ENCODE assay signal across 27 cellular contexts in the genomic region with DNA sequence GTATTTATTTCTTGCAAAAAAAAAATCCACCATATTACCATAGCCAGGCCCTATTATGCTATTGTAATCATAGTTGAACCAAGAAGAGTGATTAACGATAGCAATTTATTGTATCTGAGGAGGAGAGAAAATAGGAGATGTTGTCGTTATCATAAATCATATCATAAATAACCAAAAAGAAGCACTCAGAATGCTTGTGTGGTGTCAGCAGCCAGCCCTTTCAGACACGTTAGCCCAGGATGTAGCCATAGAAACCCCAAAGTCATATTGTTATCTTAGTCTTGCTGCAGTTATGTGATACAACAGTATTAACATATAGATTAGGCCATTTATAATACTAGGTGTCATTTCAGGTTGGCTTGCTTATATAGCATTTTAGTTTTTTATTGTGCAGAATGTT.
"Had no signal": no experiment of that assay in that cellular context is flagged by ENCODE, and none has a peak within 500 bp of the region (broad histone marks: within the 10 kb centered on the region; RNA-seq: fewer than 3 reads in every experiment).

No MANE protein-coding gene starts in this region.

- H3K36me3 ChIP-seq: esophagus muscularis mucosa, gastroesophageal sphincter, heart left ventricle, ovary, sigmoid colon, stomach, thyroid gland had no signal

- H3K9me3 ChIP-seq: gastroesophageal sphincter, mucosa of descending colon, ovary, psoas muscle, sigmoid colon, stomach, thyroid gland had no signal

- H3K27me3 ChIP-seq: dorsolateral prefrontal cortex, esophagus muscularis mucosa, foreskin keratinocyte, gastroesophageal sphincter, heart left ventricle, hepatocyte, ovary, sigmoid colon, stomach, thyroid gland had no signal

- DNase-seq: dorsolateral prefrontal cortex; effector CD4-positive, alpha-beta T cell; endodermal cell; heart left ventricle; kidney; mucosa of descending colon; naive B cell; nephron progenitor cell; occipital lobe; ovary; posterior cingulate gyrus; psoas muscle; right cardiac atrium; sigmoid colon; stimulated activated CD4-positive, alpha-beta T cell treated with anti-CD3 and anti-CD28 coated beads, Interleukin-2, amount 100 ng/mL, for 24 hours; stimulated activated CD4-positive, alpha-beta T cell treated with anti-CD3 and anti-CD28 coated beads, Interleukin-4, amount 100 ng/mL, for 24 hours; stimulated activated naive CD4-positive, alpha-beta T cell treated with Interleukin-2 at 50 U/mL for 16 hours; stomach; thyroid gland had no signal

- H3K4me3 ChIP-seq: dorsolateral prefrontal cortex, esophagus muscularis mucosa, gastroesophageal sphincter, heart left ventricle, hepatocyte, lung, mucosa of descending colon, ovary, psoas muscle, sigmoid colon, stomach, thyroid gland had no signal

- H3K4me2 ChIP-seq: hepatocyte had no signal

- H3K27ac ChIP-seq: dorsolateral prefrontal cortex, epithelial cell of prostate, esophagus muscularis mucosa, foreskin keratinocyte, gastroesophageal sphincter, heart left ventricle, hepatocyte, ovary, psoas muscle, sigmoid colon, stomach, thyroid gland had no signal

- H2AFZ ChIP-seq: hepatocyte had no signal

- ATAC-seq: foreskin keratinocyte; gastroesophageal sphincter; heart left ventricle; left lobe of liver; mucosa of descending colon; psoas muscle; right cardiac atrium; stimulated activated effector memory CD8-positive, alpha-beta T cell treated with anti-CD3 and anti-CD28 coated beads, Interleukin-12 subunit alpha, Interleukin-12 subunit beta, amount 100 ng/mL, for 72 hours had no signal

- H3K79me2 ChIP-seq: hepatocyte had no signal
